Comparison of ENCODE assay signal across 11 cellular contexts in genomic region chr1:177334276-177334675, GRCh38.
DNase-seq lines count a peak whose midpoint lies in the region; ATAC-seq and TF ChIP-seq lines count a peak whose summit lies in the region.
"Had no signal": no experiment of that assay in that cellular context is flagged by ENCODE, and none has a peak within 500 bp of the region (broad histone marks: within the 10 kb centered on the region; RNA-seq: fewer than 3 reads in every experiment).

No MANE protein-coding gene starts in this region.

- in situ Hi-C loops in SK-MEL-5 (cut with HindIII; ENCODE audit: low pct_unique_long_range_greater_than_20kb, low sequenced_read_pairs) (no loop called here), transverse colon (cut with MboI; ENCODE audit: low pct_ligation_motif_present in 1 of 4, low pct_unique_long_range_greater_than_20kb in 1 of 4, low sequenced_read_pairs in 3 of 4) (loop anchor here in 1 of 4 donors (25.0 kb wide), 1 partner anchor 447 kb away; no protein-coding TSS in a partner anchor)

- TF ChIP-seq CTCF in hepatocyte (IDR thresholded peaks at IDR 0.05; ENCODE audit: poor library complexity), result peak; percentile 21
- peak in 4 of 5 experiments; percentile 19 to 34 (median 23) for TF ChIP-seq CTCF in transverse colon (IDR thresholded peaks at IDR 0.05)

- H3K9me2 ChIP-seq in hepatocyte (replicated peaks; ENCODE audit: insufficient read depth), result no peaks in the 10 kb centered on the region

- peak; percentile 63 for ATAC-seq in Right ventricle myocardium inferior
- ATAC-seq in right cardiac atrium, result no peak
- ATAC-seq in HG03571 (IDR thresholded peaks at IDR 0.05; ENCODE audit: unreplicated experiment), result no peak
- no peak for ATAC-seq in GM18505 (IDR thresholded peaks at IDR 0.05; ENCODE audit: unreplicated experiment)
- ATAC-seq: stimulated activated effector memory CD8-positive, alpha-beta T cell treated with anti-CD3 and anti-CD28 coated beads, Interleukin-12 subunit alpha, Interleukin-12 subunit beta, amount 100 ng/mL, for 72 hours had no signal

- TF ChIP-seq POLR2A in transverse colon (IDR thresholded peaks at IDR 0.05) (no peak), GM18505 (IDR thresholded peaks at IDR 0.05; ENCODE audit: borderline replicate concordance, extremely low read depth, insufficient read depth, insufficient read length) (no peak)

- H2AFZ ChIP-seq in hepatocyte, result no peak overlapping the region

- H3K27me3 ChIP-seq in right cardiac atrium (ENCODE audit: control insufficient read depth, insufficient read depth), result no peaks in the 10 kb centered on the region
- no peaks in the 10 kb centered on the region for H3K27me3 ChIP-seq in hepatocyte
- no peaks in the 10 kb centered on the region for H3K27me3 ChIP-seq in transverse colon

- TF ChIP-seq EP300 in transverse colon (IDR thresholded peaks at IDR 0.05; ENCODE audit: low read depth), result no peak

- no peak overlapping the region for H3K27ac ChIP-seq in right cardiac atrium (ENCODE audit: low read length)
- peak overlapping the region; percentile 9 for H3K27ac ChIP-seq in hepatocyte
- H3K27ac ChIP-seq in transverse colon, result no peak overlapping the region

- no peaks in the 10 kb centered on the region for H4K20me1 ChIP-seq in hepatocyte (ENCODE audit: insufficient read depth, poor library complexity, severe bottlenecking)

- no peaks in the 10 kb centered on the region for H3K79me2 ChIP-seq in hepatocyte

- no peak overlapping the region for H3K4me2 ChIP-seq in hepatocyte

- H3K4me1 ChIP-seq in right cardiac atrium (ENCODE audit: control insufficient read depth, insufficient read depth, low read length) (no peaks in the 10 kb centered on the region), hepatocyte (ENCODE audit: insufficient read depth) (peaks cover 4% of the 10 kb centered on the region), transverse colon (no peaks in the 10 kb centered on the region)

- H3K36me3 ChIP-seq in hepatocyte (replicated peaks; ENCODE audit: insufficient read depth, low read depth) (no peaks in the 10 kb centered on the region), transverse colon (no peaks in the 10 kb centered on the region)

- H3K4me3 ChIP-seq in right cardiac atrium (ENCODE audit: low read length) (no peak overlapping the region), hepatocyte (no peak overlapping the region), transverse colon (no peak overlapping the region)

- no peaks in the 10 kb centered on the region for H3K9me3 ChIP-seq in right cardiac atrium (ENCODE audit: control insufficient read depth, low read length)
- H3K9me3 ChIP-seq in hepatocyte (ENCODE audit: low read depth), result no peaks in the 10 kb centered on the region
- no peaks in the 10 kb centered on the region for H3K9me3 ChIP-seq in transverse colon

- 39% methylated on average over 3 of the region's 3 CpGs for WGBS in right cardiac atrium
- WGBS in hepatocyte (ENCODE audit: low lambda C conversion rate, missing lambda C conversion rate), result 63% methylated on average over 3 of the region's 3 CpGs
- 40 to 59% methylated on average over 3 of the region's 3 CpGs for WGBS in transverse colon (ENCODE audit: low coverage in 1 of 2), 2 donors

- intact Hi-C loops in Right ventricle myocardium inferior (cut with DNase I), result no loop called here
- intact Hi-C loops in right cardiac atrium (cut with DNase I), result no loop called here
- intact Hi-C loops in transverse colon (cut with DNase I; ENCODE audit: low total_unique reads), result no loop called here

- DNase-seq in Right ventricle myocardium inferior (ENCODE audit: missing footprints), result no peak
- DNase-seq in right cardiac atrium, result no peak
- peak; percentile 9 for DNase-seq in SK-MEL-5 (ENCODE audit: low read depth, low spot score)
- peak; percentile 25 for DNase-seq in hepatocyte (ENCODE audit: low spot score)
- no peak for DNase-seq in transverse colon
- DNase-seq in NCI-H510A treated with DMSO at 0.1 percent for 48 hours (lab: John Stamatoyannopoulos, UW), result no peak
- DNase-seq: activated naive CD4-positive, alpha-beta T cell treated with anti-CD3 and anti-CD28 coated beads for 36 hours; stimulated activated CD4-positive, alpha-beta T cell treated with anti-CD3 and anti-CD28 coated beads, Interleukin-2, amount 100 ng/mL, for 48 hours had no signal

Comparison
In these comparisons a context has a peak if more than half of its experiments do, and no peak if none do; other contexts are left out.
1. DNase-seq: peak in SK-MEL-5 (single experiment) and hepatocyte (single experiment); none in Right ventricle myocardium inferior (single experiment), right cardiac atrium (0 of 3), transverse colon (single experiment) and NCI-H510A treated with DMSO at 0.1 percent for 48 hours (single experiment).